In genomic region chr15:74869726-74870407, GRCh38 we compare ENCODE assay signal across 8 cellular contexts. TPM values are rescaled to one million over a fixed set of nuclear protein-coding genes. Genes with fewer than 3 reads are reported as not detected.
DNase-seq lines count a peak whose midpoint lies in the region; ATAC-seq and TF ChIP-seq lines count a peak whose summit lies in the region.

No MANE protein-coding gene starts in this region.

- H3K27me3 ChIP-seq in DND-41 (ENCODE audit: insufficient read depth, low read length, poor library complexity) (no peaks in the 10 kb centered on the region), adipocyte (replicated peaks; ENCODE audit: control insufficient read depth, insufficient read depth, low read length) (no peaks in the 10 kb centered on the region), stomach (no peaks in the 10 kb centered on the region), GM23338 (ENCODE audit: insufficient read depth) (no peaks in the 10 kb centered on the region)

- peaks cover 19% of the 10 kb centered on the region; the same call in 2 of the 3 replicates for H3K36me3 Mint-ChIP-seq in GM23338 (ENCODE audit: low read depth)

- H3K27ac ChIP-seq in DND-41 (ENCODE audit: low read length) (peak overlapping the region; percentile 35; the same call in 1 of the 2 replicates), stomach (peak overlapping the region; percentile 47 to 95 (median 94)), GM23338 (ENCODE audit: low read depth) (no peak overlapping the region)

- no peaks in the 10 kb centered on the region for H3K9me2 ChIP-seq in GM23338 (ENCODE audit: insufficient read depth)

- DNase-seq in DND-41 (peak; percentile 23), Kasumi-1 (lab: John Stamatoyannopoulos, UW) (peak; percentile 100), adipocyte (ENCODE audit: low read depth) (peak; percentile 36), islet precursor cell (peak; percentile 71), stomach (peak; percentile 62), GM23338 (ENCODE audit: low spot score) (no peak), NCI-H446 treated with DMSO at 0.1 percent for 48 hours (lab: John Stamatoyannopoulos, UW) (no peak)

- peaks cover 19% of the 10 kb centered on the region for H3K27me3 Mint-ChIP-seq in GM23338 (ENCODE audit: insufficient read depth, low read depth, poor library complexity)

- 0 out of 2 replicates have a peak, but pooled peaks cover 8% of the 10 kb centered on the region for H3F3A ChIP-seq in GM23338 (replicated peaks; ENCODE audit: low read depth)

- peaks cover 25% of the 10 kb centered on the region for H3K4me1 Mint-ChIP-seq in GM23338

- peaks cover 27% of the 10 kb centered on the region for H4K20me1 ChIP-seq in DND-41 (ENCODE audit: insufficient read depth, low read length)
- peaks cover 34% of the 10 kb centered on the region for H4K20me1 ChIP-seq in GM23338 (replicated peaks; ENCODE audit: insufficient read depth)

- no peak overlapping the region for H3K27ac Mint-ChIP-seq in GM23338

- H3K9me3 ChIP-seq in DND-41 (ENCODE audit: insufficient read depth, low read length, severe bottlenecking) (no peaks in the 10 kb centered on the region), adipocyte (ENCODE audit: control insufficient read depth, low read length) (no peaks in the 10 kb centered on the region), stomach (no peaks in the 10 kb centered on the region)

- no peak overlapping the region; the same call in 2 of the 3 replicates for H3K4me3 Mint-ChIP-seq in GM23338

- no peak overlapping the region for H3K4me3 ChIP-seq in DND-41 (ENCODE audit: low read depth in 1 of 2, low read length in 2 of 2)
- peak overlapping the region; percentile 54 for H3K4me3 ChIP-seq in adipocyte (ENCODE audit: low read length)
- peak overlapping the region in 1 of 4 donors; percentile 63 for H3K4me3 ChIP-seq in stomach
- H3K4me3 ChIP-seq in GM23338 = no peak overlapping the region

- H3K9ac ChIP-seq in DND-41 (ENCODE audit: low read depth, low read length) (no peak overlapping the region; the same call in 1 of the 2 replicates), adipocyte (ENCODE audit: low read length) (peak overlapping the region; percentile 48)

- H2AFZ ChIP-seq in DND-41 (ENCODE audit: low read depth, low read length) = no peak overlapping the region
- no peak overlapping the region for H2AFZ ChIP-seq in GM23338

- peaks cover 20% of the 10 kb centered on the region for H3K36me3 ChIP-seq in DND-41 (ENCODE audit: insufficient read depth, low read length)
- H3K36me3 ChIP-seq in adipocyte (ENCODE audit: control insufficient read depth, insufficient read depth, low read length, severe bottlenecking) = no peaks in the 10 kb centered on the region
- H3K36me3 ChIP-seq in stomach = peaks cover 0 to 8% (median 0%) of the 10 kb centered on the region in 4 donors
- H3K36me3 ChIP-seq in GM23338 (ENCODE audit: insufficient read depth) = no peaks in the 10 kb centered on the region

- no peak for TF ChIP-seq EP300 in stomach (IDR thresholded peaks at IDR 0.05)

- intact Hi-C loops in stomach (cut with DNase I; ENCODE audit: low total_unique reads) = no loop called here

- no peak for TF ChIP-seq CTCF in DND-41 (IDR thresholded peaks at IDR 0.05; ENCODE audit: borderline replicate concordance, extremely low read depth, low read length, poor library complexity, severe bottlenecking)
- TF ChIP-seq CTCF in stomach (IDR thresholded peaks at IDR 0.05) = no peak
- no peak for TF ChIP-seq CTCF in GM23338 (conservative IDR thresholded peaks at IDR 0.05; ENCODE audit: low read depth in 2 of 2)

- ATAC-seq in DND-41 (ENCODE audit: insufficient read depth, low read depth) (no peak), GM19467 (IDR thresholded peaks at IDR 0.05; ENCODE audit: unreplicated experiment) (peak; percentile 49), GM23338 (no peak)

- no peak for TF ChIP-seq POLR2A in stomach (IDR thresholded peaks at IDR 0.05)

- peaks cover 41% of the 10 kb centered on the region for H3K4me1 ChIP-seq in DND-41 (ENCODE audit: insufficient read depth, low read length)
- peaks cover 43% of the 10 kb centered on the region for H3K4me1 ChIP-seq in adipocyte (ENCODE audit: control insufficient read depth, insufficient read depth, low read length)
- H3K4me1 ChIP-seq in stomach = peaks cover 70 to 85% (median 82%) of the 10 kb centered on the region in 4 donors
- H3K4me1 ChIP-seq in GM23338 (ENCODE audit: insufficient read depth) = no peaks in the 10 kb centered on the region

- H3K79me2 ChIP-seq in DND-41 (ENCODE audit: insufficient read depth, low read length) (peaks cover 75% of the 10 kb centered on the region), GM23338 (replicated peaks; ENCODE audit: insufficient read depth) (peaks cover 54% of the 10 kb centered on the region)

- H3K4me2 ChIP-seq in DND-41 (ENCODE audit: insufficient read depth, low read length) (peak overlapping the region; percentile 39; the same call in 1 of the 2 replicates), GM23338 (no peak overlapping the region)

- H3K9me3 Mint-ChIP-seq in GM23338 = no peaks in the 10 kb centered on the region

- WGBS in stomach, 5 donors = 15 to 23% (median 16%) methylated on average over 6 of the region's 6 CpGs

TF ChIP-seq in GM23338, 12 proteins besides CTCF, POLR2A, EP300 and RAD21:
- TF ChIP-seq CREB1 (CRISPR knock-in tag; IDR thresholded peaks at IDR 0.05; ENCODE audit: low read depth) (no peak), ZNF114 (CRISPR knock-in tag; IDR thresholded peaks at IDR 0.05) (no peak), POLR2AphosphoS5 (IDR thresholded peaks at IDR 0.05; ENCODE audit: low read depth) (no peak), EZH2phosphoT487 (IDR thresholded peaks at IDR 0.05; ENCODE audit: unreplicated experiment) (no peak), NANOG (IDR thresholded peaks at IDR 0.05; ENCODE audit: borderline replicate concordance) (no peak), STAT1 (IDR thresholded peaks at IDR 0.05; ENCODE audit: unreplicated experiment) (no peak)

RNA-seq across cellular contexts. Expression of gene SCAMP2, which starts 3.3 kb away (rescaled TPM):
- 100 to 1,000 TPM in 2 of 5 donors, 10 to 100 TPM in 3; 30.3 to 134 (median 45.5) TPM for total RNA-seq in stomach
- polyA plus RNA-seq in stomach (10 to 100 TPM; 16.8 to 46.0 (median 20.3) TPM), GM23338 (2016; fragmentation: Nextera tagmentation; extraction: Ambion mirVana) (34.7 and 35.8 TPM in 2 replicates)
- 51.3 and 64.9 TPM in 2 replicates for total RNA-seq in GM23338 (2014; rRNA removed; shearing (Covaris generic))

RNA-seq across cellular contexts. Expression of gene MPI, which starts 20.0 kb away (rescaled TPM):
- total RNA-seq in stomach = 10 to 100 TPM; 17.0 to 35.7 (median 20.4) TPM
- polyA plus RNA-seq in stomach (10 to 100 TPM; 18.4 to 20.7 (median 20.3) TPM), GM23338 (2016; fragmentation: Nextera tagmentation; extraction: Ambion mirVana) (18.0 and 21.2 TPM in 2 replicates)
- total RNA-seq in GM23338 (2014; rRNA removed; shearing (Covaris generic)) = 67.5 and 74.2 TPM in 2 replicates

RNA-seq across cellular contexts. Expression of gene ULK3, which starts 26.9 kb away (rescaled TPM):
- total RNA-seq in stomach = 100 to 1,000 TPM in 2 of 5 donors, 10 to 100 TPM in 3; 25.0 to 251 (median 50.7) TPM
- 10 to 100 TPM; 19.4 to 42.4 (median 24.0) TPM for polyA plus RNA-seq in stomach
- total RNA-seq in GM23338 (2014; rRNA removed; shearing (Covaris generic)) = 32.6 and 35.4 TPM in 2 replicates
- 19.3 and 20.3 TPM in 2 replicates for polyA plus RNA-seq in GM23338 (2016; fragmentation: Nextera tagmentation; extraction: Ambion mirVana)

RNA-seq across cellular contexts. Expression of gene FAM219B, which starts 36.8 kb away (rescaled TPM):
- total RNA-seq in stomach = 10 to 100 TPM; 12.3 to 85.3 (median 49.5) TPM
- polyA plus RNA-seq in stomach = 10 to 100 TPM; 16.9 to 35.2 (median 28.9) TPM
- total RNA-seq in GM23338 (2014; rRNA removed; shearing (Covaris generic)) = 53.1 and 61.4 TPM in 2 replicates
- polyA plus RNA-seq in GM23338 (2016; fragmentation: Nextera tagmentation; extraction: Ambion mirVana) = 28.2 and 28.8 TPM in 2 replicates

RNA-seq across cellular contexts. Expression of gene CPLX3, which starts 43.4 kb away (rescaled TPM):
- 10 to 100 TPM in 2 of 5 donors, not detected in 3; 37.5 to 57.8 TPM for total RNA-seq in stomach
- 1 to 10 TPM in 1 of 3 donors, under 1 TPM in 1, not detected in 1; 0.61 to 1.4 TPM for polyA plus RNA-seq in stomach
- 0.62 and 0.66 TPM in 2 replicates for total RNA-seq in GM23338 (2014; rRNA removed; shearing (Covaris generic))
- 0.21 TPM in 1 of 2 replicates, not detected in the other for polyA plus RNA-seq in GM23338 (2016; fragmentation: Nextera tagmentation; extraction: Ambion mirVana)

Comparison
In these comparisons a context has a peak if more than half of its experiments do, and no peak if none do; other contexts are left out.
1. DNase-seq: peak in DND-41 (single experiment), Kasumi-1 (2 of 2), adipocyte (single experiment), islet precursor cell (single experiment) and stomach (single experiment); none in GM23338 (single experiment) and NCI-H446 treated with DMSO at 0.1 percent for 48 hours (single experiment).